In the genomic region with DNA sequence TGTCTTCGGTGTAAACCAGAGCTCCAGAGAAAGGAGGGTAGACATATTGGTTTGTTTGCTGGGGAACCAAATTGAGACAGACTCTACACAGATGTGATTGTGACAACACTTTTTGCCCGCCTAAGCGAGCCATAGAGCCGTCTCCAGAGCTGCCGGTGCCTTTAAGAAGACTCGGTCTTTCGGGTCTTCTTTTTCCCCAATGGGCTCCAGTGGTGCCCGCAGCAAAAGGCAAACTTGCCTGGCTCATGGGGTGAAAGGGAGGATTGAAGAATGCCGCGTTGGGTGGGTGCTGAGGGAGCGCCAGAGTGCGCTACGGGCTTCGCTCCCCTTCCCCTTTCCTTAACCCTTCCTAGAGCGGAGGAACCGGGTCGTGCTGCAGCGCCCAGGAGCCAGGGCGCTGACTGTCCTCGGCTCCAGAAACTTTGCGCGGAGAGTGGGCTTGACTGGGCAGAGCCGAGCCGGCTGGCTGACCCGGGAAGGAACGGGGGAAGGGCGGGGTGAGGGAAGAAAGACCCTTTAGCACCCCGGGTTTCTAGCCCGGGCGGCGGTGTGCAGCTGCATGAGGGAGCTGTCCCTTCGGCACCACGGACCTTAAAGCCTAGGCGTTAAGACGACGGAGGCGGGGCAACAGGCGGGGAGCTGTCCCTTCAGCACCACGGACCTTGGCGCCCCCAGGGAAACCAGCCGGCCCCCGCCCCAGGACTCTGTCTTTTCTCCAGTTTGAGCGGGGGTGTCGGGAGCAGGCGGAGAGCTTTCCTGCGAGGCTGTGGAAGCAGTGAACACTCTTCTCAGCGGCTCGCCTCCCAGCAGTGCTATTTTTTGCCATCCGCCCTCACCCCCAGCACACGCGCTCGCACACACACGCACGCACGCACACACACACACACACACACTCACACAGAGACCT, we compare ENCODE assay signal across 1 cellular context.
TF ChIP-seq lines count a peak whose summit lies in the region.

A gene (plus strand): TSS at position 890 of the 907 bp plus-strand sequence. CDS start 420 bp downstream, outside the sequence.

TF ChIP-seq in GM23338, 12 proteins besides CTCF, POLR2A, EP300 and RAD21:
- TF ChIP-seq, protein P1, sequence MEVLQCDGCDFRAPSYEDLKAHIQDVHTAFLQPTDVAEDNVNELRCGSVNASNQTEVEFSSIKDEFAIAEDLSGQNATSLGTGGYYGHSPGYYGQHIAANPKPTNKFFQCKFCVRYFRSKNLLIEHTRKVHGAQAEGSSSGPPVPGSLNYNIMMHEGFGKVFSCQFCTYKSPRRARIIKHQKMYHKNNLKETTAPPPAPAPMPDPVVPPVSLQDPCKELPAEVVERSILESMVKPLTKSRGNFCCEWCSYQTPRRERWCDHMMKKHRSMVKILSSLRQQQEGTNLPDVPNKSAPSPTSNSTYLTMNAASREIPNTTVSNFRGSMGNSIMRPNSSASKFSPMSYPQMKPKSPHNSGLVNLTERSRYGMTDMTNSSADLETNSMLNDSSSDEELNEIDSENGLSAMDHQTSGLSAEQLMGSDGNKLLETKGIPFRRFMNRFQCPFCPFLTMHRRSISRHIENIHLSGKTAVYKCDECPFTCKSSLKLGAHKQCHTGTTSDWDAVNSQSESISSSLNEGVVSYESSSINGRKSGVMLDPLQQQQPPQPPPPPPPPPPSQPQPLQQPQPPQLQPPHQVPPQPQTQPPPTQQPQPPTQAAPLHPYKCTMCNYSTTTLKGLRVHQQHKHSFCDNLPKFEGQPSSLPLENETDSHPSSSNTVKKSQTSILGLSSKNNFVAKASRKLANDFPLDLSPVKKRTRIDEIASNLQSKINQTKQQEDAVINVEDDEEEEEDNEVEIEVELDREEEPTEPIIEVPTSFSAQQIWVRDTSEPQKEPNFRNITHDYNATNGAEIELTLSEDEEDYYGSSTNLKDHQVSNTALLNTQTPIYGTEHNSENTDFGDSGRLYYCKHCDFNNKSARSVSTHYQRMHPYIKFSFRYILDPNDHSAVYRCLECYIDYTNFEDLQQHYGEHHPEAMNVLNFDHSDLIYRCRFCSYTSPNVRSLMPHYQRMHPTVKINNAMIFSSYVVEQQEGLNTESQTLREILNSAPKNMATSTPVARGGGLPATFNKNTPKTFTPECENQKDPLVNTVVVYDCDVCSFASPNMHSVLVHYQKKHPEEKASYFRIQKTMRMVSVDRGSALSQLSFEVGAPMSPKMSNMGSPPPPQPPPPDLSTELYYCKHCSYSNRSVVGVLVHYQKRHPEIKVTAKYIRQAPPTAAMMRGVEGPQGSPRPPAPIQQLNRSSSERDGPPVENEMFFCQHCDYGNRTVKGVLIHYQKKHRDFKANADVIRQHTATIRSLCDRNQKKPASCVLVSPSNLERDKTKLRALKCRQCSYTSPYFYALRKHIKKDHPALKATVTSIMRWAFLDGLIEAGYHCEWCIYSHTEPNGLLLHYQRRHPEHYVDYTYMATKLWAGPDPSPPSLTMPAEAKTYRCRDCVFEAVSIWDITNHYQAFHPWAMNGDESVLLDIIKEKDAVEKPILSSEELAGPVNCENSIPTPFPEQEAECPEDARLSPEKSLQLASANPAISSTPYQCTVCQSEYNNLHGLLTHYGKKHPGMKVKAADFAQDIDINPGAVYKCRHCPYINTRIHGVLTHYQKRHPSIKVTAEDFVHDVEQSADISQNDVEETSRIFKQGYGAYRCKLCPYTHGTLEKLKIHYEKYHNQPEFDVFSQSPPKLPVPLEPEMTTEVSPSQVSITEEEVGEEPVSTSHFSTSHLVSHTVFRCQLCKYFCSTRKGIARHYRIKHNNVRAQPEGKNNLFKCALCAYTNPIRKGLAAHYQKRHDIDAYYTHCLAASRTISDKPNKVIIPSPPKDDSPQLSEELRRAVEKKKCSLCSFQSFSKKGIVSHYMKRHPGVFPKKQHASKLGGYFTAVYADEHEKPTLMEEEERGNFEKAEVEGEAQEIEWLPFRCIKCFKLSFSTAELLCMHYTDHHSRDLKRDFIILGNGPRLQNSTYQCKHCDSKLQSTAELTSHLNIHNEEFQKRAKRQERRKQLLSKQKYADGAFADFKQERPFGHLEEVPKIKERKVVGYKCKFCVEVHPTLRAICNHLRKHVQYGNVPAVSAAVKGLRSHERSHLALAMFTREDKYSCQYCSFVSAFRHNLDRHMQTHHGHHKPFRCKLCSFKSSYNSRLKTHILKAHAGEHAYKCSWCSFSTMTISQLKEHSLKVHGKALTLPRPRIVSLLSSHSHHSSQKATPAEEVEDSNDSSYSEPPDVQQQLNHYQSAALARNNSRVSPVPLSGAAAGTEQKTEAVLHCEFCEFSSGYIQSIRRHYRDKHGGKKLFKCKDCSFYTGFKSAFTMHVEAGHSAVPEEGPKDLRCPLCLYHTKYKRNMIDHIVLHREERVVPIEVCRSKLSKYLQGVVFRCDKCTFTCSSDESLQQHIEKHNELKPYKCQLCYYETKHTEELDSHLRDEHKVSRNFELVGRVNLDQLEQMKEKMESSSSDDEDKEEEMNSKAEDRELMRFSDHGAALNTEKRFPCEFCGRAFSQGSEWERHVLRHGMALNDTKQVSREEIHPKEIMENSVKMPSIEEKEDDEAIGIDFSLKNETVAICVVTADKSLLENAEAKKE (CRISPR knock-in tag; IDR thresholded peaks at IDR 0.05): no peak
- TF ChIP-seq EZH2 (IDR thresholded peaks at IDR 0.05; ENCODE audit: low read depth, unreplicated experiment) (no peak), ZNF114 (CRISPR knock-in tag; IDR thresholded peaks at IDR 0.05) (peak; percentile 85; the same call in 1 of the 2 replicates)
- TF ChIP-seq, protein P2, sequence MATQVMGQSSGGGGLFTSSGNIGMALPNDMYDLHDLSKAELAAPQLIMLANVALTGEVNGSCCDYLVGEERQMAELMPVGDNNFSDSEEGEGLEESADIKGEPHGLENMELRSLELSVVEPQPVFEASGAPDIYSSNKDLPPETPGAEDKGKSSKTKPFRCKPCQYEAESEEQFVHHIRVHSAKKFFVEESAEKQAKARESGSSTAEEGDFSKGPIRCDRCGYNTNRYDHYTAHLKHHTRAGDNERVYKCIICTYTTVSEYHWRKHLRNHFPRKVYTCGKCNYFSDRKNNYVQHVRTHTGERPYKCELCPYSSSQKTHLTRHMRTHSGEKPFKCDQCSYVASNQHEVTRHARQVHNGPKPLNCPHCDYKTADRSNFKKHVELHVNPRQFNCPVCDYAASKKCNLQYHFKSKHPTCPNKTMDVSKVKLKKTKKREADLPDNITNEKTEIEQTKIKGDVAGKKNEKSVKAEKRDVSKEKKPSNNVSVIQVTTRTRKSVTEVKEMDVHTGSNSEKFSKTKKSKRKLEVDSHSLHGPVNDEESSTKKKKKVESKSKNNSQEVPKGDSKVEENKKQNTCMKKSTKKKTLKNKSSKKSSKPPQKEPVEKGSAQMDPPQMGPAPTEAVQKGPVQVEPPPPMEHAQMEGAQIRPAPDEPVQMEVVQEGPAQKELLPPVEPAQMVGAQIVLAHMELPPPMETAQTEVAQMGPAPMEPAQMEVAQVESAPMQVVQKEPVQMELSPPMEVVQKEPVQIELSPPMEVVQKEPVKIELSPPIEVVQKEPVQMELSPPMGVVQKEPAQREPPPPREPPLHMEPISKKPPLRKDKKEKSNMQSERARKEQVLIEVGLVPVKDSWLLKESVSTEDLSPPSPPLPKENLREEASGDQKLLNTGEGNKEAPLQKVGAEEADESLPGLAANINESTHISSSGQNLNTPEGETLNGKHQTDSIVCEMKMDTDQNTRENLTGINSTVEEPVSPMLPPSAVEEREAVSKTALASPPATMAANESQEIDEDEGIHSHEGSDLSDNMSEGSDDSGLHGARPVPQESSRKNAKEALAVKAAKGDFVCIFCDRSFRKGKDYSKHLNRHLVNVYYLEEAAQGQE (IDR thresholded peaks at IDR 0.05; ENCODE audit: unreplicated experiment): peak; percentile 82
- TF ChIP-seq, protein P3, sequence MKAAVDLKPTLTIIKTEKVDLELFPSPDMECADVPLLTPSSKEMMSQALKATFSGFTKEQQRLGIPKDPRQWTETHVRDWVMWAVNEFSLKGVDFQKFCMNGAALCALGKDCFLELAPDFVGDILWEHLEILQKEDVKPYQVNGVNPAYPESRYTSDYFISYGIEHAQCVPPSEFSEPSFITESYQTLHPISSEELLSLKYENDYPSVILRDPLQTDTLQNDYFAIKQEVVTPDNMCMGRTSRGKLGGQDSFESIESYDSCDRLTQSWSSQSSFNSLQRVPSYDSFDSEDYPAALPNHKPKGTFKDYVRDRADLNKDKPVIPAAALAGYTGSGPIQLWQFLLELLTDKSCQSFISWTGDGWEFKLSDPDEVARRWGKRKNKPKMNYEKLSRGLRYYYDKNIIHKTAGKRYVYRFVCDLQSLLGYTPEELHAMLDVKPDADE (IDR thresholded peaks at IDR 0.05): no peak
